In genomic region chr13:111977184-111977516, GRCh38 we compare ENCODE assay signal across 28 cellular contexts.
"Had no signal": no experiment of that assay in that cellular context is flagged by ENCODE, and none has a peak within 500 bp of the region (broad histone marks: within the 10 kb centered on the region; RNA-seq: fewer than 3 reads in every experiment).

No MANE protein-coding gene starts in this region.

- H3K36me3 Mint-ChIP-seq: activated naive CD8-positive, alpha-beta T cell had no signal

- H3K4me1 ChIP-seq: colonic mucosa had no signal

- H3K27me3 ChIP-seq: colonic mucosa had no signal

- DNase-seq: activated CD4-positive, alpha-beta memory T cell treated with anti-CD3 and anti-CD28 coated beads, Interleukin-2, amount 10 ng/mL, durations not matched to agents 7 days and 5 days; activated CD4-positive, alpha-beta T cell treated with anti-CD3 and anti-CD28 coated beads for 1 hour; activated CD4-positive, alpha-beta T cell treated with anti-CD3 and anti-CD28 coated beads for 4 hours; activated CD4-positive, alpha-beta T cell treated with anti-CD3 and anti-CD28 coated beads, Interleukin-2, amount 10 ng/mL, durations not matched to agents 7 days and 5 days; activated CD4-positive, alpha-beta T cell treated with anti-CD3 and anti-CD28 coated beads, Interleukin-2, amount 50 U/mL, for 4 hours; activated CD8-positive, alpha-beta memory T cell treated with anti-CD3 and anti-CD28 coated beads, Interleukin-2, amount 50 U/mL, for 48 hours; activated effector memory CD4-positive, alpha-beta T cell treated with Interleukin-2 at 50 U/mL for 16 hours; activated gamma-delta T cell treated with Interleukin-2 at 50 U/mL for 16 hours; activated naive CD4-positive, alpha-beta T cell treated with anti-CD3 and anti-CD28 coated beads, Interleukin-2, amount 50 U/mL, for 16 hours; activated naive CD4-positive, alpha-beta T cell treated with Interleukin-2 at 50 U/mL for 16 hours; activated T-cell treated with anti-CD3 and anti-CD28 coated beads, Interleukin-2, amount 50 U/mL, for 4 hours; amniotic stem cell; anterior cingulate cortex; central memory CD4-positive, alpha-beta T cell; cerebellar nuclear complex; colonic mucosa; effector CD8-positive, alpha-beta T cell; esophagus squamous epithelium; foreskin melanocyte; T-helper 2 cell had no signal

- FAIRE-seq: astrocyte, endometrium, endothelial cell of umbilical vein had no signal

- H3K36me3 ChIP-seq: colonic mucosa, esophagus squamous epithelium, gastroesophageal sphincter had no signal

- ATAC-seq: activated T-cell treated with anti-CD3 and anti-CD28 coated beads, Interleukin-2, amount 50 U/mL, for 4 hours; activated T-helper 17 cell treated with anti-CD3 and anti-CD28 coated beads, Interleukin-2, amount 50 U/mL, for 72 hours; gastroesophageal sphincter; WTC11 had no signal

- H3K4me3 ChIP-seq: colonic mucosa, esophagus squamous epithelium, gastroesophageal sphincter had no signal

- H3K27ac Mint-ChIP-seq: activated CD4-positive, alpha-beta memory T cell treated with anti-CD3 and anti-CD28 coated beads, Interleukin-2, amount 10 ng/mL, durations not matched to agents 7 days and 5 days; activated CD4-positive, alpha-beta T cell treated with anti-CD3 and anti-CD28 coated beads, Interleukin-2, amount 10 ng/mL, durations not matched to agents 7 days and 5 days; activated naive CD8-positive, alpha-beta T cell; activated T-helper 17 cell treated with anti-CD3 and anti-CD28 coated beads, Interleukin-2, amount 50 U/mL, for 72 hours; WTC11 had no signal

- H3K27me3 Mint-ChIP-seq: activated CD4-positive, alpha-beta memory T cell treated with anti-CD3 and anti-CD28 coated beads, Interleukin-2, amount 10 ng/mL, durations not matched to agents 7 days and 5 days had no signal

- H3K4me1 Mint-ChIP-seq: activated CD4-positive, alpha-beta memory T cell treated with anti-CD3 and anti-CD28 coated beads, Interleukin-2, amount 10 ng/mL, durations not matched to agents 7 days and 5 days; activated CD4-positive, alpha-beta T cell treated with anti-CD3 and anti-CD28 coated beads, Interleukin-2, amount 10 ng/mL, durations not matched to agents 7 days and 5 days had no signal

- H3K9me3 ChIP-seq: colonic mucosa, gastroesophageal sphincter had no signal

- H3K27ac ChIP-seq: colonic mucosa, epithelial cell of prostate, esophagus squamous epithelium, gastroesophageal sphincter had no signal

- H3K4me3 Mint-ChIP-seq: activated CD4-positive, alpha-beta memory T cell treated with anti-CD3 and anti-CD28 coated beads, Interleukin-2, amount 10 ng/mL, durations not matched to agents 7 days and 5 days; activated CD4-positive, alpha-beta T cell treated with anti-CD3 and anti-CD28 coated beads, Interleukin-2, amount 10 ng/mL, durations not matched to agents 7 days and 5 days; activated naive CD8-positive, alpha-beta T cell; activated T-cell treated with anti-CD3 and anti-CD28 coated beads, Interleukin-2, amount 50 U/mL, for 4 hours; activated T-helper 17 cell treated with anti-CD3 and anti-CD28 coated beads, Interleukin-2, amount 50 U/mL, for 72 hours; WTC11 had no signal
